ENCODE assay signal across 25 cellular contexts in genomic region chr17:69704935-69705334, GRCh38.
"Had no signal": no experiment of that assay in that cellular context is flagged by ENCODE, and none has a peak within 500 bp of the region (broad histone marks: within the 10 kb centered on the region; RNA-seq: fewer than 3 reads in every experiment).

No MANE protein-coding gene starts in this region.

- H3K27me3 ChIP-seq: pancreas, suprapubic skin, tibial nerve, uterus had no signal

- DNase-seq: kidney glomerular epithelial cell; left cardiac atrium; left ventricle myocardium superior; lower lobe of right lung; mammary epithelial cell; mesenchymal stem cell; naive thymus-derived CD8-positive, alpha-beta T cell; nucleus accumbens; pancreas; posterior cingulate gyrus; retina; right cardiac atrium; stimulated activated CD4-positive, alpha-beta T cell treated with anti-CD3 and anti-CD28 coated beads, Interleukin-12 subunit alpha, Interleukin-12 subunit beta, amount 100 ng/mL, for 4 hours; stimulated activated CD4-positive, alpha-beta T cell treated with anti-CD3 and anti-CD28 coated beads, Interleukin-15, amount 100 ng/mL, for 24 hours; stimulated activated CD4-positive, alpha-beta T cell treated with anti-CD3 and anti-CD28 coated beads, Interleukin-2, amount 100 ng/mL, for 24 hours; stimulated activated CD4-positive, alpha-beta T cell treated with anti-CD3 and anti-CD28 coated beads, Interleukin-4, amount 100 ng/mL, for 1 hour; stimulated activated naive CD4-positive, alpha-beta T cell; uterus had no signal

- H3K27ac ChIP-seq: lower lobe of right lung, pancreas, prostate gland, skin epidermis, suprapubic skin, tibial nerve, uterus had no signal

- H3K4me3 ChIP-seq: lower lobe of right lung, pancreas, prostate gland, skin epidermis, suprapubic skin, tibial nerve, uterus had no signal

- H3K36me3 ChIP-seq: lower lobe of right lung, pancreas, prostate gland, suprapubic skin, tibial nerve, uterus had no signal

- ATAC-seq: left cardiac atrium; left lobe of liver; left ventricle myocardium superior; lower lobe of right lung; naive thymus-derived CD8-positive, alpha-beta T cell; pancreas; right cardiac atrium; sciatic nerve had no signal

- FAIRE-seq: keratinocyte, pancreas had no signal

- H3K9me3 ChIP-seq: lower lobe of right lung, pancreas, prostate gland, suprapubic skin, tibial nerve, uterus had no signal

- H3K4me1 ChIP-seq: lower lobe of right lung, pancreas, prostate gland, suprapubic skin, tibial nerve, uterus had no signal
